Comparison of ENCODE assay signal across 1 cellular context in the genomic region with DNA sequence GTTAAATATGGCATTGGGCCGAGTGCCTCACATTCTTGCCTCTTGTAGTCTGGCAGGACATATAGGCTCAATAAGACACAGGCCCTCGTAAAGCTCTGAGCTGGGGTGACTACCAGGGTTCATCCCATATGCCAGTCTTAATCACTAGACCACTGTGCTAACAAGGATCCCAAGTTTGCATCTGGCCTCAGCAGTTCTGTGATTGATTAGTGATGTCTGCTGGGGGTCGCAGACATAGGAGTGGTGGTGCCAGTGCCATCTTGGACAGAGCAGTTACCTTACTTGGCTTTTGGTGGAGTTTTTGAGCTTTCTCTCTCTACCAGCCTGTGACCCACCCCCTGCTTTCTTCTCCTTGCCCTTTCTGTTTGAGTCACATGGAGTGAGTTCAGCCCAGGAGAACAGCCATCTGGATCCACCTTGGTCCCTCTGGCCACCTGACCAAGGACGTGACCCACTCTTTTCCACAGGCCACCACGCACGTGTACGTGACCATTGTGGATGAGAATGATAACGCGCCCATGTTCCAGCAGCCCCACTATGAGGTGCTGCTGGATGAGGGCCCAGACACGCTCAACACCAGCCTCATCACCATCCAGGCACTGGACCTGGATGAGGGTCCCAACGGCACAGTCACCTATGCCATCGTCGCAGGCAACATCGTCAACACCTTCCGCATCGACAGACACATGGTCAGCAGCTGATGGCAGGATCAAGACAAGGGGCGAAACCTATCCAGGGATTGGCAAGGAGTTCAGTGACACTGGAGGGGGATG.
TF ChIP-seq lines count a peak whose summit lies in the region.

No MANE protein-coding gene starts in this region.

TF ChIP-seq in IMR-90, 13 proteins besides CTCF, POLR2A, EP300 and RAD21:
- TF ChIP-seq USF2 (IDR thresholded peaks at IDR 0.05; ENCODE audit: low read depth, low read length) (no peak), BHLHE40 (IDR thresholded peaks at IDR 0.05; ENCODE audit: low read depth, low read length) (no peak)
